In genomic region chr11:112584674-112585073, GRCh38 we compare ENCODE assay signal across 11 cellular contexts.
DNase-seq lines count a peak whose midpoint lies in the region; ATAC-seq and TF ChIP-seq lines count a peak whose summit lies in the region.
"Had no signal": no experiment of that assay in that cellular context is flagged by ENCODE, and none has a peak within 500 bp of the region (broad histone marks: within the 10 kb centered on the region; RNA-seq: fewer than 3 reads in every experiment).

No MANE protein-coding gene starts in this region.

- no peaks in the 10 kb centered on the region for H4K20me1 ChIP-seq in DND-41 (ENCODE audit: insufficient read depth, low read length)
- H4K20me1 ChIP-seq in GM23338 (replicated peaks; ENCODE audit: insufficient read depth): no peaks in the 10 kb centered on the region

- no peaks in the 10 kb centered on the region for H3K36me3 Mint-ChIP-seq in GM23338 (ENCODE audit: low read depth)

- no peak overlapping the region for H3K27ac Mint-ChIP-seq in GM23338

- H3K79me2 ChIP-seq in DND-41 (ENCODE audit: insufficient read depth, low read length) (no peaks in the 10 kb centered on the region), GM23338 (replicated peaks; ENCODE audit: insufficient read depth) (no peaks in the 10 kb centered on the region)

- DNase-seq in DND-41 (peak; percentile 17), GM23338 (ENCODE audit: low spot score) (peak; percentile 71), RWPE2 (ENCODE audit: low spot score) (no peak), kidney epithelial cell (ENCODE audit: low read depth) (no peak), caudate nucleus (lab: John Stamatoyannopoulos, UW) (no peak)
- DNase-seq: IMR-90, stomach had no signal

- H2AFZ ChIP-seq in DND-41 (ENCODE audit: low read depth, low read length): no peak overlapping the region
- no peak overlapping the region for H2AFZ ChIP-seq in GM23338

- no peak for TF ChIP-seq POLR2A in gastroesophageal sphincter (IDR thresholded peaks at IDR 0.05)

- H3K4me1 ChIP-seq in DND-41 (ENCODE audit: insufficient read depth, low read length) (no peaks in the 10 kb centered on the region), GM23338 (ENCODE audit: insufficient read depth) (no peaks in the 10 kb centered on the region), RWPE2 (ENCODE audit: insufficient read depth, poor library complexity, severe bottlenecking) (no peaks in the 10 kb centered on the region), gastroesophageal sphincter (peaks cover 0 to 45% (median 0%) of the 10 kb centered on the region in 3 donors)

- whole genome bisulfite sequencing in gastroesophageal sphincter (ENCODE audit: low coverage in 1 of 2), 2 donors: 67 to 100% methylated on average over 1 of the region's 4 CpGs

- H3K4me3 ChIP-seq in DND-41 (ENCODE audit: low read depth in 1 of 2, low read length in 2 of 2): no peak overlapping the region
- no peak overlapping the region for H3K4me3 ChIP-seq in GM23338
- H3K4me3 ChIP-seq in RWPE2 (ENCODE audit: severe bottlenecking): no peak overlapping the region
- H3K4me3 ChIP-seq in kidney epithelial cell (ENCODE audit: low read depth, low read length): no peak overlapping the region
- no peak overlapping the region for H3K4me3 ChIP-seq in gastroesophageal sphincter
- H3K4me3 ChIP-seq: skin epidermis, stomach had no signal

- H3K27me3 ChIP-seq in DND-41 (ENCODE audit: insufficient read depth, low read length, poor library complexity) (no peaks in the 10 kb centered on the region), GM23338 (ENCODE audit: insufficient read depth) (no peaks in the 10 kb centered on the region), RWPE2 (ENCODE audit: insufficient read depth, poor library complexity, severe bottlenecking) (no peaks in the 10 kb centered on the region), kidney epithelial cell (ENCODE audit: control insufficient read depth, insufficient read depth, low read length) (peaks cover 3% of the 10 kb centered on the region), gastroesophageal sphincter (no peaks in the 10 kb centered on the region)
- H3K27me3 ChIP-seq: stomach had no signal

- no peaks in the 10 kb centered on the region for H3K9me3 ChIP-seq in DND-41 (ENCODE audit: insufficient read depth, low read length, severe bottlenecking)
- H3K9me3 ChIP-seq in RWPE2 (ENCODE audit: severe bottlenecking): no peaks in the 10 kb centered on the region
- no peaks in the 10 kb centered on the region for H3K9me3 ChIP-seq in gastroesophageal sphincter
- H3K9me3 ChIP-seq: stomach had no signal

- no peak overlapping the region for H3K27ac ChIP-seq in DND-41 (ENCODE audit: low read length)
- H3K27ac ChIP-seq in GM23338 (ENCODE audit: low read depth): no peak overlapping the region
- H3K27ac ChIP-seq in RWPE2 (ENCODE audit: poor library complexity, severe bottlenecking): no peak overlapping the region
- H3K27ac ChIP-seq in caudate nucleus (ENCODE audit: low read depth, low read length): no peak overlapping the region
- H3K27ac ChIP-seq in gastroesophageal sphincter: no peak overlapping the region
- H3K27ac ChIP-seq: skin epidermis, stomach had no signal

- ATAC-seq in DND-41 (ENCODE audit: insufficient read depth, low read depth): 0 out of 3 replicates have a peak, but pooled peaks have one; percentile 43
- ATAC-seq in GM23338: peak; percentile 82
- peak; percentile 71 for ATAC-seq in RWPE2 (ENCODE audit: low read depth)
- ATAC-seq in HG03342 (IDR thresholded peaks at IDR 0.05; ENCODE audit: unreplicated experiment): no peak
- ATAC-seq in GM19452 (IDR thresholded peaks at IDR 0.05; ENCODE audit: unreplicated experiment): no peak
- ATAC-seq in gastroesophageal sphincter: no peak

- H3K9ac ChIP-seq in DND-41 (ENCODE audit: low read depth, low read length): no peak overlapping the region

- H3K4me2 ChIP-seq in DND-41 (ENCODE audit: insufficient read depth, low read length) (no peak overlapping the region), GM23338 (no peak overlapping the region)

- no peaks in the 10 kb centered on the region for H3K27me3 Mint-ChIP-seq in GM23338 (ENCODE audit: insufficient read depth, low read depth, poor library complexity)

- TF ChIP-seq EP300 in gastroesophageal sphincter (IDR thresholded peaks at IDR 0.05): no peak

- no peaks in the 10 kb centered on the region for H3F3A ChIP-seq in GM23338 (replicated peaks; ENCODE audit: low read depth)

- H3K9me3 Mint-ChIP-seq in GM23338: no peaks in the 10 kb centered on the region

- H3K9me2 ChIP-seq in GM23338 (ENCODE audit: insufficient read depth): no peaks in the 10 kb centered on the region

- TF ChIP-seq CTCF in DND-41 (IDR thresholded peaks at IDR 0.05; ENCODE audit: borderline replicate concordance, extremely low read depth, low read length, poor library complexity, severe bottlenecking) (peak; percentile 29), GM23338 (conservative IDR thresholded peaks at IDR 0.05; ENCODE audit: low read depth in 2 of 2) (peak; percentile 56 to 77), RWPE2 (IDR thresholded peaks at IDR 0.05; ENCODE audit: poor library complexity, severe bottlenecking) (peak; percentile 49), kidney epithelial cell (IDR thresholded peaks at IDR 0.05; ENCODE audit: insufficient read depth, low read length, poor library complexity, severe bottlenecking) (peak; percentile 8), gastroesophageal sphincter (IDR thresholded peaks at IDR 0.05) (no peak)

- H3K4me1 Mint-ChIP-seq in GM23338: peaks cover 13% of the 10 kb centered on the region

- H3K36me3 ChIP-seq in DND-41 (ENCODE audit: insufficient read depth, low read length) (no peaks in the 10 kb centered on the region), GM23338 (ENCODE audit: insufficient read depth) (no peaks in the 10 kb centered on the region), RWPE2 (ENCODE audit: low read depth) (no peaks in the 10 kb centered on the region), kidney epithelial cell (ENCODE audit: control insufficient read depth, insufficient read depth, low read length) (no peaks in the 10 kb centered on the region), gastroesophageal sphincter (no peaks in the 10 kb centered on the region)
- H3K36me3 ChIP-seq: stomach had no signal

- no peak overlapping the region for H3K4me3 Mint-ChIP-seq in GM23338

TF ChIP-seq in GM23338, 12 proteins besides CTCF, POLR2A, EP300 and RAD21 (continues in another document):
- TF ChIP-seq ETS1 (IDR thresholded peaks at IDR 0.05) (no peak), JUNB (IDR thresholded peaks at IDR 0.05; ENCODE audit: unreplicated experiment) (no peak), ZNF114 (CRISPR knock-in tag; IDR thresholded peaks at IDR 0.05) (no peak), EZH2 (IDR thresholded peaks at IDR 0.05; ENCODE audit: low read depth, unreplicated experiment) (no peak), ZNF331 (CRISPR knock-in tag; IDR thresholded peaks at IDR 0.05; ENCODE audit: low read depth) (no peak), CREB1 (CRISPR knock-in tag; IDR thresholded peaks at IDR 0.05; ENCODE audit: low read depth) (no peak), NANOG (IDR thresholded peaks at IDR 0.05; ENCODE audit: borderline replicate concordance) (no peak), POLR2AphosphoS5 (IDR thresholded peaks at IDR 0.05; ENCODE audit: low read depth) (no peak), EZH2phosphoT487 (IDR thresholded peaks at IDR 0.05; ENCODE audit: unreplicated experiment) (no peak), STAT1 (IDR thresholded peaks at IDR 0.05; ENCODE audit: unreplicated experiment) (no peak), REST (IDR thresholded peaks at IDR 0.05; ENCODE audit: unreplicated experiment) (no peak)

Comparison
In these comparisons a context has a peak if more than half of its experiments do, and no peak if none do; other contexts are left out.
1. ATAC-seq: peak in DND-41 (single experiment), GM23338 (single experiment) and RWPE2 (single experiment); none in HG03342 (single experiment), GM19452 (single experiment) and gastroesophageal sphincter (single experiment).
2. DNase-seq: peak in DND-41 (single experiment) and GM23338 (single experiment); none in RWPE2 (single experiment), kidney epithelial cell (single experiment) and caudate nucleus (0 of 61).
3. CTCF ChIP-seq: peak in DND-41 (single experiment), GM23338 (2 of 2), RWPE2 (single experiment) and kidney epithelial cell (single experiment); none in gastroesophageal sphincter (0 of 4).